Comparison of ENCODE assay signal across 2 cellular contexts in the genomic region with DNA sequence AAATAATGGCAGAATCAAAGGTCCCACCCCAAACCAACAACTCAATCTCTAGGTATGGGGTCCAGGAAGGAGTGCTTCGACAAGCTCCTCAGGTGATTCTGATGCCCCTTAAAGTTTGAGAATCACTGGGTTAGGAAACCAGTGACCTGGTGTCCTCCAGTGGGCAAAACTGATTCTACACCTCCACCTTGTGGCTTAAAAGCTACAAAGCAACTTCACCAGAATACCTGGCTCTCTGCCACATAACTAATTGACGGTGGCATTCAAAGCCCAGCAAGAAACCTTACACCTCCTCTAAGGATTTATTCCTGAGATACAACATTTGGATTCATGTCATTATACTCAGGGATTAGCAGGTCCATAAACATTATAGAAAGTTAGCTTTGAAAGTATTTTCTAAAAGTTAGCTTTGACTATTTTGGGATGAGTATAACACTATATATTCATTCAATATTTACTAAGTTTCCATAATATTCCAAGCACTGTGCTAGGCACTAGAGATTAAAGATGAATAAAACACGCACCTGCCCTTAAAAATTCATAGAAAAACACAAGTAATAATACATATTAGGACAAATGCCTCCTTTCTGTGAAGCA.
A peak's percentile ranks its signal among the peaks of the same experiment; 100 is the strongest.
TF ChIP-seq lines count a peak whose summit lies in the region.

No MANE protein-coding gene starts in this region.

TF ChIP-seq in Ishikawa, 13 proteins besides CTCF, POLR2A, EP300 and RAD21:
- no peak for TF ChIP-seq TAF1 (IDR thresholded peaks at IDR 0.05; ENCODE audit: low read depth)
- no peak for TF ChIP-seq FOXM1 (IDR thresholded peaks at IDR 0.05; ENCODE audit: borderline replicate concordance, low read depth)
- TF ChIP-seq, protein P1, sequence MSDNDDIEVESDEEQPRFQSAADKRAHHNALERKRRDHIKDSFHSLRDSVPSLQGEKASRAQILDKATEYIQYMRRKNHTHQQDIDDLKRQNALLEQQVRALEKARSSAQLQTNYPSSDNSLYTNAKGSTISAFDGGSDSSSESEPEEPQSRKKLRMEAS (IDR thresholded peaks at IDR 0.05), result no peak
- peak; percentile 44; the same call in 1 of the 2 replicates for TF ChIP-seq TEAD4 (IDR thresholded peaks at IDR 0.05)
- TF ChIP-seq YY1 (IDR thresholded peaks at IDR 0.05; ENCODE audit: low read depth), result no peak
- no peak for TF ChIP-seq CREB1 (IDR thresholded peaks at IDR 0.05; ENCODE audit: low read depth)
- peak; percentile 86 for TF ChIP-seq NFIC (IDR thresholded peaks at IDR 0.05)
- TF ChIP-seq, protein P2, sequence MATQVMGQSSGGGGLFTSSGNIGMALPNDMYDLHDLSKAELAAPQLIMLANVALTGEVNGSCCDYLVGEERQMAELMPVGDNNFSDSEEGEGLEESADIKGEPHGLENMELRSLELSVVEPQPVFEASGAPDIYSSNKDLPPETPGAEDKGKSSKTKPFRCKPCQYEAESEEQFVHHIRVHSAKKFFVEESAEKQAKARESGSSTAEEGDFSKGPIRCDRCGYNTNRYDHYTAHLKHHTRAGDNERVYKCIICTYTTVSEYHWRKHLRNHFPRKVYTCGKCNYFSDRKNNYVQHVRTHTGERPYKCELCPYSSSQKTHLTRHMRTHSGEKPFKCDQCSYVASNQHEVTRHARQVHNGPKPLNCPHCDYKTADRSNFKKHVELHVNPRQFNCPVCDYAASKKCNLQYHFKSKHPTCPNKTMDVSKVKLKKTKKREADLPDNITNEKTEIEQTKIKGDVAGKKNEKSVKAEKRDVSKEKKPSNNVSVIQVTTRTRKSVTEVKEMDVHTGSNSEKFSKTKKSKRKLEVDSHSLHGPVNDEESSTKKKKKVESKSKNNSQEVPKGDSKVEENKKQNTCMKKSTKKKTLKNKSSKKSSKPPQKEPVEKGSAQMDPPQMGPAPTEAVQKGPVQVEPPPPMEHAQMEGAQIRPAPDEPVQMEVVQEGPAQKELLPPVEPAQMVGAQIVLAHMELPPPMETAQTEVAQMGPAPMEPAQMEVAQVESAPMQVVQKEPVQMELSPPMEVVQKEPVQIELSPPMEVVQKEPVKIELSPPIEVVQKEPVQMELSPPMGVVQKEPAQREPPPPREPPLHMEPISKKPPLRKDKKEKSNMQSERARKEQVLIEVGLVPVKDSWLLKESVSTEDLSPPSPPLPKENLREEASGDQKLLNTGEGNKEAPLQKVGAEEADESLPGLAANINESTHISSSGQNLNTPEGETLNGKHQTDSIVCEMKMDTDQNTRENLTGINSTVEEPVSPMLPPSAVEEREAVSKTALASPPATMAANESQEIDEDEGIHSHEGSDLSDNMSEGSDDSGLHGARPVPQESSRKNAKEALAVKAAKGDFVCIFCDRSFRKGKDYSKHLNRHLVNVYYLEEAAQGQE (IDR thresholded peaks at IDR 0.05; ENCODE audit: low read depth), result no peak
- TF ChIP-seq TCF12 (IDR thresholded peaks at IDR 0.05; ENCODE audit: low read depth), result no peak
- TF ChIP-seq CEBPB (IDR thresholded peaks at IDR 0.05), result no peak; the same call in 1 of the 2 replicates
- TF ChIP-seq EGR1 (IDR thresholded peaks at IDR 0.05), result no peak
- TF ChIP-seq, protein P3, sequence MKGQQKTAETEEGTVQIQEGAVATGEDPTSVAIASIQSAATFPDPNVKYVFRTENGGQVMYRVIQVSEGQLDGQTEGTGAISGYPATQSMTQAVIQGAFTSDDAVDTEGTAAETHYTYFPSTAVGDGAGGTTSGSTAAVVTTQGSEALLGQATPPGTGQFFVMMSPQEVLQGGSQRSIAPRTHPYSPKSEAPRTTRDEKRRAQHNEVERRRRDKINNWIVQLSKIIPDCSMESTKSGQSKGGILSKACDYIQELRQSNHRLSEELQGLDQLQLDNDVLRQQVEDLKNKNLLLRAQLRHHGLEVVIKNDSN (IDR thresholded peaks at IDR 0.05), result no peak
- TF ChIP-seq ZBTB7A (IDR thresholded peaks at IDR 0.05; ENCODE audit: low read depth), result no peak

TF ChIP-seq in GM12878, 131 proteins besides CTCF, POLR2A, EP300 and RAD21:
- TF ChIP-seq NR2F1 (conservative IDR thresholded peaks at IDR 0.05) (0 out of 2 replicates have a peak, but pooled peaks have one; percentile 24), SMAD1 (IDR thresholded peaks at IDR 0.05; ENCODE audit: low read depth, partially characterized antibody) (peak; percentile 68), SMC3 (IDR thresholded peaks at IDR 0.05; ENCODE audit: borderline replicate concordance, low read length) (peak; percentile 75; the same call in 1 of the 2 replicates), SMARCA5 (IDR thresholded peaks at IDR 0.05) (peak; percentile 38; the same call in 1 of the 2 replicates), RUNX3 (IDR thresholded peaks at IDR 0.05; ENCODE audit: low read length) (0 out of 2 replicates have a peak, but pooled peaks have one; percentile 10)
- TF ChIP-seq, protein P4, sequence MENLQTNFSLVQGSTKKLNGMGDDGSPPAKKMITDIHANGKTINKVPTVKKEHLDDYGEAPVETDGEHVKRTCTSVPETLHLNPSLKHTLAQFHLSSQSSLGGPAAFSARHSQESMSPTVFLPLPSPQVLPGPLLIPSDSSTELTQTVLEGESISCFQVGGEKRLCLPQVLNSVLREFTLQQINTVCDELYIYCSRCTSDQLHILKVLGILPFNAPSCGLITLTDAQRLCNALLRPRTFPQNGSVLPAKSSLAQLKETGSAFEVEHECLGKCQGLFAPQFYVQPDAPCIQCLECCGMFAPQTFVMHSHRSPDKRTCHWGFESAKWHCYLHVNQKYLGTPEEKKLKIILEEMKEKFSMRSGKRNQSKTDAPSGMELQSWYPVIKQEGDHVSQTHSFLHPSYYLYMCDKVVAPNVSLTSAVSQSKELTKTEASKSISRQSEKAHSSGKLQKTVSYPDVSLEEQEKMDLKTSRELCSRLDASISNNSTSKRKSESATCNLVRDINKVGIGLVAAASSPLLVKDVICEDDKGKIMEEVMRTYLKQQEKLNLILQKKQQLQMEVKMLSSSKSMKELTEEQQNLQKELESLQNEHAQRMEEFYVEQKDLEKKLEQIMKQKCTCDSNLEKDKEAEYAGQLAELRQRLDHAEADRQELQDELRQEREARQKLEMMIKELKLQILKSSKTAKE (IDR thresholded peaks at IDR 0.05; ENCODE audit: low read depth, poor library complexity, severe bottlenecking), result no peak
- TF ChIP-seq, protein P5, sequence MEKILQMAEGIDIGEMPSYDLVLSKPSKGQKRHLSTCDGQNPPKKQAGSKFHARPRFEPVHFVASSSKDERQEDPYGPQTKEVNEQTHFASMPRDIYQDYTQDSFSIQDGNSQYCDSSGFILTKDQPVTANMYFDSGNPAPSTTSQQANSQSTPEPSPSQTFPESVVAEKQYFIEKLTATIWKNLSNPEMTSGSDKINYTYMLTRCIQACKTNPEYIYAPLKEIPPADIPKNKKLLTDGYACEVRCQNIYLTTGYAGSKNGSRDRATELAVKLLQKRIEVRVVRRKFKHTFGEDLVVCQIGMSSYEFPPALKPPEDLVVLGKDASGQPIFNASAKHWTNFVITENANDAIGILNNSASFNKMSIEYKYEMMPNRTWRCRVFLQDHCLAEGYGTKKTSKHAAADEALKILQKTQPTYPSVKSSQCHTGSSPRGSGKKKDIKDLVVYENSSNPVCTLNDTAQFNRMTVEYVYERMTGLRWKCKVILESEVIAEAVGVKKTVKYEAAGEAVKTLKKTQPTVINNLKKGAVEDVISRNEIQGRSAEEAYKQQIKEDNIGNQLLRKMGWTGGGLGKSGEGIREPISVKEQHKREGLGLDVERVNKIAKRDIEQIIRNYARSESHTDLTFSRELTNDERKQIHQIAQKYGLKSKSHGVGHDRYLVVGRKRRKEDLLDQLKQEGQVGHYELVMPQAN (conservative IDR thresholded peaks at IDR 0.05), result no peak
